8 cellular contexts compared by ENCODE assay signal in the genomic region with DNA sequence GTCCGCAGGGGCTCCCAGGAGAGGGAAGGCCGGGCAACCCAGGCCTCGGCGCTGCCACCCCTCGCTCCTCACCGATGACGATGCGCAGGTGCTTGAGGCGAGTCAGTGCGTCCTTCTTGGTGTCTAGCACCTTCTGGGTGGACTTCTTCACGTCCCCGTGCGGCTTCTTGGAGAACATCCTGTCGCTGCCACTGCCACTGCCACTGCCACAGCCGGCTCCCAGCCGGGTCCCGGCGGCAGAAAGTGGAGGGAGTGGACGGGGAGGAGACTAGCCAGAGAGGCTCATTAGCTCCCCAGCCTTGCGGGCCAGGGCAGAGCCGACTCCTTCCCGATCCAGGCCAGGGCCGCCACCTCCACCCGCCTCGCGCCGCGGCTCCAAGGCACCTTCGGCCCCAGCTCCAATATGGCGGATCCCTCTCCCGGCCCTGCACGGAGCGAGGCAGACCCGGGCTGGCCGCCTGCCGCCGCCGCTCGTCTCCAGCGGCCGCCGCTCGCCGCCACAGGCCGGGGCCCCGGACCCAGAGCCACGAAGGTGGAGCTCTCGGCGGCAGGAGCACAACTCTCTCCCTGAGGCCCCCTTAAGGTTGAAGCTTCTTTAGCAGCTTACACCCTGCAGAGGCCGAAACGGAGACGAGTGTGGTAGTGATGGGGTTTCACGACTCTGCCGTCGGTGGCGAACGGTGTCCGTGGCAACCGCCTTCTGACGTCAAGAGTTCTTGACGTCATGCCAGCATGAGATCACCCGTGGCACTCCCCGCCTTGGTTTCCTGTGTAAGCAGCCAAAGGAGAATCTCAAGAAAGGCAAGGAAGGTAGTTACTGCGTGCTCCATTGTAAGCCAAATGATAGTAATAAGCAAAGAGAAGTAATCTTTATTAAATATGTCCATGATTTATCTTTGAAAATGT. TPM values are rescaled to one million over a fixed set of nuclear protein-coding genes. Genes with fewer than 3 reads are reported as not detected.
DNase-seq lines count a peak whose midpoint lies in the region; ATAC-seq and TF ChIP-seq lines count a peak whose summit lies in the region.
"Not testable (repeated sequence)": the region's sequence is repeated elsewhere in the genome, so short reads cannot be mapped to it uniquely, and the experiment has no call there.

Gene RALGAPA1, minus strand, starts transcription at position 638 of the 906 bp plus-strand sequence. Its CDS starts 460 bp downstream, at position 178.

- peak within 1 kb of the TSS; percentile 87 for H3K4me2 ChIP-seq in mesendoderm (ENCODE audit: low read length)

- peak; percentile 66 for TF ChIP-seq CTCF in endodermal cell (conservative IDR thresholded peaks at IDR 0.05)

- not testable (repeated sequence) for H2BK5ac ChIP-seq in mesendoderm (ENCODE audit: low read length)

- not testable (repeated sequence) for H2BK120ac ChIP-seq in mesendoderm (ENCODE audit: low read depth, low read length)

- H2BK15ac ChIP-seq in mesendoderm (replicated peaks; ENCODE audit: low read depth) = not testable (repeated sequence)

- not testable (repeated sequence) for H3K36me3 ChIP-seq in HUES48 (ENCODE audit: control insufficient read depth, insufficient read depth, low read length); NT2/D1 (ENCODE audit: insufficient read depth, insufficient read length, low read length); endodermal cell (ENCODE audit: control insufficient read depth, insufficient read depth, low read length); mesendoderm (ENCODE audit: control insufficient read depth, insufficient read depth, low read length)

- H3K27me3 Mint-ChIP-seq in endodermal cell (ENCODE audit: insufficient read depth) = not testable (repeated sequence)

- H3K27ac ChIP-seq in HUES48 (ENCODE audit: low read depth, low read length) (peak within 1 kb of the TSS; percentile 89), endodermal cell (ENCODE audit: low read depth, low read length) (peak within 1 kb of the TSS; percentile 78), mesendoderm (ENCODE audit: low read depth, low read length) (peak within 1 kb of the TSS; percentile 49)

- not testable (repeated sequence) for H4K5ac ChIP-seq in mesendoderm (ENCODE audit: low read length)

- H3K4me1 ChIP-seq in HUES48 (ENCODE audit: control insufficient read depth, insufficient read depth, low read length) = peaks cover 15% of the 10 kb centered on the region; the same call in 1 of the 2 replicates
- not testable (repeated sequence) for H3K4me1 ChIP-seq in NT2/D1 (ENCODE audit: insufficient read depth, insufficient read length); endodermal cell (ENCODE audit: control insufficient read depth, insufficient read depth, low read length); mesendoderm (ENCODE audit: control insufficient read depth, low read depth, low read length)

- DNase-seq in D341Med (ENCODE audit: low spot score) (peak; percentile 89), NT2/D1 (ENCODE audit: low read depth, low spot score) (peak; percentile 85), endodermal cell (peak; percentile 95), mesendoderm (peak; percentile 99)
- DNase-seq in activated CD8-positive, alpha-beta memory T cell treated with anti-CD3 and anti-CD28 coated beads, Interleukin-2, amount 50 U/mL, for 1 hour (ENCODE audit: extremely low read depth) = peak; percentile 96
- DNase-seq in stimulated activated CD8-positive, alpha-beta memory T cell treated with anti-CD3 and anti-CD28 coated beads, Interleukin-15, amount 100 ng/mL, for 1 hour (ENCODE audit: low read depth) = peak; percentile 84

- H3K23ac ChIP-seq in mesendoderm (ENCODE audit: low read length) = not testable (repeated sequence)

- not testable (repeated sequence) for H3K9me3 ChIP-seq in HUES48 (ENCODE audit: control insufficient read depth, insufficient read depth, low read length); NT2/D1 (ENCODE audit: insufficient read depth, low read length); endodermal cell (ENCODE audit: control insufficient read depth, low read length)

- not testable (repeated sequence) for H3K9me3 Mint-ChIP-seq in endodermal cell

- peak; percentile 95 for ATAC-seq in GM21390 (IDR thresholded peaks at IDR 0.05; ENCODE audit: unreplicated experiment)

- H3K27ac Mint-ChIP-seq in endodermal cell = peak within 1 kb of the TSS; percentile 92

- H3K56ac ChIP-seq in mesendoderm (ENCODE audit: low read length) = peak within 1 kb of the TSS; percentile 85

- H3K18ac ChIP-seq in mesendoderm (ENCODE audit: low read length) = not testable (repeated sequence)

- not testable (repeated sequence) for H4K8ac ChIP-seq in mesendoderm (ENCODE audit: low read depth, low read length)

- H3K9ac ChIP-seq in HUES48 (ENCODE audit: low read depth, low read length) (peak within 1 kb of the TSS; percentile 80), NT2/D1 (ENCODE audit: insufficient read length, low read depth) (peak within 1 kb of the TSS; percentile 78), endodermal cell (ENCODE audit: extremely low read depth, low read length, poor library complexity, severe bottlenecking) (peak within 1 kb of the TSS; percentile 78), mesendoderm (ENCODE audit: low read length) (peak within 1 kb of the TSS; percentile 68)

- H3K36me3 Mint-ChIP-seq in endodermal cell (ENCODE audit: low read depth) = not testable (repeated sequence)

- 0% methylated on average over 9 to 63 of the region's 64 CpGs for WGBS in endodermal cell (ENCODE audit: insufficient coverage in 1 of 2, insufficient read length in 1 of 2), 2 experiments
- no CpG with 5 or more reads among the region's 64 CpGs for WGBS in mesendoderm (ENCODE audit: extremely low coverage, insufficient coverage, low lambda C conversion rate)

- H2AK5ac ChIP-seq in mesendoderm (ENCODE audit: low read length) = not testable (repeated sequence)

- not testable (repeated sequence) for H3K79me1 ChIP-seq in mesendoderm (ENCODE audit: low read length)

- H3K27me3 ChIP-seq in HUES48 (ENCODE audit: control insufficient read depth, insufficient read depth, low read length); NT2/D1 (ENCODE audit: insufficient read depth, insufficient read length); endodermal cell (ENCODE audit: control insufficient read depth, insufficient read depth, low read length, poor library complexity, severe bottlenecking); mesendoderm (ENCODE audit: insufficient read depth, low read length, poor library complexity): not testable (repeated sequence)

- peak within 1 kb of the TSS; percentile 86 for H3K4me3 Mint-ChIP-seq in endodermal cell

- H3K79me2 ChIP-seq in mesendoderm (ENCODE audit: control insufficient read depth, insufficient read depth, low read length) = not testable (repeated sequence)

- H3K4ac ChIP-seq in mesendoderm (ENCODE audit: low read depth, low read length) = not testable (repeated sequence)

- peak within 1 kb of the TSS; percentile 91 for H3K4me3 ChIP-seq in HUES48 (ENCODE audit: low read depth, low read length)
- H3K4me3 ChIP-seq in NT2/D1 (ENCODE audit: insufficient read length, low read depth) = peak within 1 kb of the TSS; percentile 66
- H3K4me3 ChIP-seq in endodermal cell (ENCODE audit: low read length) = peak within 1 kb of the TSS; percentile 93
- peak within 1 kb of the TSS; percentile 75 for H3K4me3 ChIP-seq in mesendoderm (ENCODE audit: low read length)

- H3K4me1 Mint-ChIP-seq in endodermal cell = peaks cover 17% of the 10 kb centered on the region

RNA-seq across cellular contexts. Expression of gene RALGAPA1, which starts in this region (rescaled TPM):
- total RNA-seq in endodermal cell = 10 to 100 TPM; 31.2 to 36.3 TPM
- polyA plus RNA-seq in endodermal cell (2013, experiment 1 of 2) = 15.6 TPM
- 17.0 TPM for polyA plus RNA-seq in endodermal cell (2013, experiment 2 of 2)
- polyA plus RNA-seq in mesendoderm (2013, experiment 1 of 2) = 11.2 TPM
- polyA plus RNA-seq in mesendoderm (2013, experiment 2 of 2) = 10.7 TPM

Comparison
In these comparisons a context has a peak if more than half of its experiments do, and no peak if none do; other contexts are left out.
1. Peak in every context shown above with its lines: DNase-seq, ATAC-seq, H3K4me3 ChIP-seq and H3K27ac ChIP-seq.